ENCODE assay signal across 1 cellular context in the genomic region with DNA sequence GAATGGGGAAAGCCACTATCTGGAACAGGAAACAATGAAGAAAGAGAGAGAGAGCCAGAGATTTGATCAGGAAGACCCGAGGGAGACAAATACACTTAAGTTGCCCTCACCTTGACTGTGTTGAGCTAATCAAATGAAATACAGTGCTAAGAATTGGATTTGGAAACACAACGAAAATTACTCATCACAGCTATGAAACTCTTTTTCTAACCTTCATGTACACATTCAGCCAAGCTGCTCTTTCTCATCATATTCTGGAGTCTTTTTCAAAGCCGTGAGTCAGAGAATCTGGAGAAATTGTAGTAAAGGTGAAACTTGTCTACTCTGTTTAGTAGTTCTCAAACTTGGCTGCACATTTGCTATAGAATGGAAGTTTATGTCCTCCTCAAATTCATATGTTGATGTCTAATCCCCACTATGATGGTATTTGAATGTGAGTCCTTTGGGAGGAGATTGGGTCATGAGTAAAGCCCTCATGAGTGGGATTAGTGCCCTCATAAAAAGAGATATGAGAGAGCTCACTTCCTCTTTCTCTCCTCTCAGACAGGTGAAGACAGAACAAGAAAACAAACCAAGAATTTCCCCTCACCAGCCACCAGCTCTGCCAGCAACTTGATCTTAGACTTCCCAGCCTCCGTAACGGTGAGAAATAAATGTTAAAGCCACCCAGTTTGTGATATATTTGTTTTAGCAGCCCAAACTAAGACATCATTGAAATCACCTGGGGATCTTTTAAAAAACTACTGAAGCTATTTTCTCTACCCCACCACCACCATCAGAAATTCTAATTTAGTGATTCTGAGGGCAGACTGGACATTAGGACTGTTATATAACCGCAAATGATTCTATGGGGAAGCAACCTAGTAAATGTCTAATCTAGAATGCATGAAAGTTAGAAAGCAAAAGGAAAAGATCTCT.
TF ChIP-seq lines count a peak whose summit lies in the region.

No MANE protein-coding gene starts in this region.

TF ChIP-seq in WTC11, 78 proteins besides CTCF, POLR2A, EP300 and RAD21 (continued from another document):
- TF ChIP-seq, protein P1, sequence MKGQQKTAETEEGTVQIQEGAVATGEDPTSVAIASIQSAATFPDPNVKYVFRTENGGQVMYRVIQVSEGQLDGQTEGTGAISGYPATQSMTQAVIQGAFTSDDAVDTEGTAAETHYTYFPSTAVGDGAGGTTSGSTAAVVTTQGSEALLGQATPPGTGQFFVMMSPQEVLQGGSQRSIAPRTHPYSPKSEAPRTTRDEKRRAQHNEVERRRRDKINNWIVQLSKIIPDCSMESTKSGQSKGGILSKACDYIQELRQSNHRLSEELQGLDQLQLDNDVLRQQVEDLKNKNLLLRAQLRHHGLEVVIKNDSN (CRISPR knock-in tag; IDR thresholded peaks at IDR 0.05) = no peak
- TF ChIP-seq, protein P2, sequence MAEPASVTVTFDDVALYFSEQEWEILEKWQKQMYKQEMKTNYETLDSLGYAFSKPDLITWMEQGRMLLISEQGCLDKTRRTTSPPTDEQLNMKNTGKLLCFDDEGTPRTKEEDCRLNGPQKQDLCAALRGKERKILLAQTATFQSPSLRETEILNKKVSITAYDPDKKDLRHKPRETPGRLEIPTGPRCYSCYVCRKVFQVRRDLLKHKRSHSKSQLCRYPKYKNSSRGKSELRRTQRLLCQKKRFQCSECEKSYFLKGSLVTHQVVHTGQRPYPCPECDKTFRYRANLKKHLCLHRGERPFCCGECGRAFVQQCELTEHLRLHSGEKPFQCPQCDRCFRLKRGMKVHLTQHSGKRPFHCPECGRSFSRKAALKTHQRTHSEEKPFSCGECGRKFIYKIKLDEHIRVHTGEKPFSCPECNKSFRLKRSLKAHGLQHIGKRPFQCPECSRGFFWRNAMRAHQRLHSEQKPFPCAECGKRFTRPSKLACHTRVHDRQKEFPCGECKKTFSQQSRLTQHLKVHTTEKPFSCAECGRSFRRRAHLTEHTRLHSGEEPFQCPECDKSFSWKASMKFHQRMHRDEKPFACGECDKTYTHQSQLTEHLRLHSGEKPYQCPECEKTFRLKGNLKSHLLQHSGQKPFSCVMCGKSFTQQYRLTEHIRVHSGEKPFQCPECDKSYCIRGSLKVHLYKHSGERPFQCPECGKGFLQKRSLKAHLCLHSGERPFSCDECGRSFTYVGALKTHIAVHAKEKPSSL (CRISPR knock-in tag; conservative IDR thresholded peaks at IDR 0.05) = no peak
- TF ChIP-seq, protein P3, sequence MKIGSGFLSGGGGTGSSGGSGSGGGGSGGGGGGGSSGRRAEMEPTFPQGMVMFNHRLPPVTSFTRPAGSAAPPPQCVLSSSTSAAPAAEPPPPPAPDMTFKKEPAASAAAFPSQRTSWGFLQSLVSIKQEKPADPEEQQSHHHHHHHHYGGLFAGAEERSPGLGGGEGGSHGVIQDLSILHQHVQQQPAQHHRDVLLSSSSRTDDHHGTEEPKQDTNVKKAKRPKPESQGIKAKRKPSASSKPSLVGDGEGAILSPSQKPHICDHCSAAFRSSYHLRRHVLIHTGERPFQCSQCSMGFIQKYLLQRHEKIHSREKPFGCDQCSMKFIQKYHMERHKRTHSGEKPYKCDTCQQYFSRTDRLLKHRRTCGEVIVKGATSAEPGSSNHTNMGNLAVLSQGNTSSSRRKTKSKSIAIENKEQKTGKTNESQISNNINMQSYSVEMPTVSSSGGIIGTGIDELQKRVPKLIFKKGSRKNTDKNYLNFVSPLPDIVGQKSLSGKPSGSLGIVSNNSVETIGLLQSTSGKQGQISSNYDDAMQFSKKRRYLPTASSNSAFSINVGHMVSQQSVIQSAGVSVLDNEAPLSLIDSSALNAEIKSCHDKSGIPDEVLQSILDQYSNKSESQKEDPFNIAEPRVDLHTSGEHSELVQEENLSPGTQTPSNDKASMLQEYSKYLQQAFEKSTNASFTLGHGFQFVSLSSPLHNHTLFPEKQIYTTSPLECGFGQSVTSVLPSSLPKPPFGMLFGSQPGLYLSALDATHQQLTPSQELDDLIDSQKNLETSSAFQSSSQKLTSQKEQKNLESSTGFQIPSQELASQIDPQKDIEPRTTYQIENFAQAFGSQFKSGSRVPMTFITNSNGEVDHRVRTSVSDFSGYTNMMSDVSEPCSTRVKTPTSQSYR (CRISPR knock-in tag; IDR thresholded peaks at IDR 0.05) = no peak
- TF ChIP-seq, protein P4, sequence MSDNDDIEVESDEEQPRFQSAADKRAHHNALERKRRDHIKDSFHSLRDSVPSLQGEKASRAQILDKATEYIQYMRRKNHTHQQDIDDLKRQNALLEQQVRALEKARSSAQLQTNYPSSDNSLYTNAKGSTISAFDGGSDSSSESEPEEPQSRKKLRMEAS (CRISPR knock-in tag; IDR thresholded peaks at IDR 0.05) = no peak
- no peak for TF ChIP-seq ZNF317 (CRISPR knock-in tag; IDR thresholded peaks at IDR 0.05; ENCODE audit: borderline replicate concordance, low read depth)
